Comparison of ENCODE assay signal across 1 cellular context in the genomic region with DNA sequence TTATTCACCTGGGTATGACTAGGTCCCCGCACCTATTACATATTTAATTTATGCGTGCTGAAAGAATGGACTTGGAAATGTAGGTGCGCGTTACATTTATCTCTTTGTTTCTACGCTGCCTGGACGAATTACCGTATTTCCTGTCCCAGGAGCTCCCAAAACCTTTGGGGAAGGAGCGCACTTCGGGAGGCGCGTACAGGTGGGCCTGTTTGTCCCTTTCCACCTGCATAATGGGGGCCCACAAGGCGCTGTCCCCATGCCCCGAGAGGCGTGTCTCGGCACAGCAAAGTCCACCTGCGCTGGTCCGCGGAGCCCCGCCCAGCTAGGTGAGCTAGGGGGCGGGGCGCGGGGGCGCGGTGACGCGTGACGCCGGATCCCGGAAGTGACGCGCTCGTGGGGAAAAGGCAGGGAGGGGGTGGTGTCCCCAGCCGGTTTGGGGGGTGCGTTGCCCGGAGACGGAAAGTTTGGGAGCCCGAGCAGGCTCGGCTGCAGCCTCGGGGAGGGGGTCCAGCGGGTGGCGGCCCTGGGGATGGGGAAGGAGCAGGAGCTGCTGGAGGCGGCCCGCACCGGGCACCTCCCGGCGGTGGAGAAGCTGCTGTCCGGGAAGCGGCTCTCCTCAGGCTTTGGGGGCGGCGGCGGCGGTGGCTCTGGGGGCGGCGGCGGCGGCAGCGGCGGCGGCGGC.
A peak's percentile ranks its signal among the peaks of the same experiment; 100 is the strongest.
TF ChIP-seq lines count a peak whose summit lies in the region.

Gene ANKS1A (plus strand): TSS at position 382 of the 682 bp plus-strand sequence. CDS start 148 bp downstream, at position 530.

TF ChIP-seq in GM12878, 131 proteins besides CTCF, POLR2A, EP300 and RAD21 (continued from another document and continues in another):
- no peak for TF ChIP-seq CBFB (IDR thresholded peaks at IDR 0.05; ENCODE audit: low read depth)
- no peak for TF ChIP-seq MLLT1 (IDR thresholded peaks at IDR 0.05)
- peak; percentile 77 for TF ChIP-seq IKZF1 (conservative IDR thresholded peaks at IDR 0.05)
- no peak for TF ChIP-seq ATF2 (IDR thresholded peaks at IDR 0.05; ENCODE audit: low read length)
- TF ChIP-seq, protein P1, sequence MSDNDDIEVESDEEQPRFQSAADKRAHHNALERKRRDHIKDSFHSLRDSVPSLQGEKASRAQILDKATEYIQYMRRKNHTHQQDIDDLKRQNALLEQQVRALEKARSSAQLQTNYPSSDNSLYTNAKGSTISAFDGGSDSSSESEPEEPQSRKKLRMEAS (IDR thresholded peaks at IDR 0.05; ENCODE audit: low read depth, low read length), result no peak
- TF ChIP-seq NR2C2 (IDR thresholded peaks at IDR 0.05; ENCODE audit: borderline replicate concordance, control insufficient read depth, insufficient read length, low read depth), result no peak
- TF ChIP-seq MXI1 (IDR thresholded peaks at IDR 0.05; ENCODE audit: low read depth, low read length), result 0 out of 2 replicates have a peak, but pooled peaks have one; percentile 16
- peak in 1 of 2 experiments; percentile 51; a peak in 1 of 4 replicates for TF ChIP-seq IKZF2 (IDR thresholded peaks at IDR 0.05)
- 0 out of 2 replicates have a peak, but pooled peaks have one; percentile 29 for TF ChIP-seq NBN (IDR thresholded peaks at IDR 0.05)
- TF ChIP-seq MTA2 (IDR thresholded peaks at IDR 0.05; ENCODE audit: low read depth), result no peak
- TF ChIP-seq CHD2 (IDR thresholded peaks at IDR 0.05; ENCODE audit: borderline replicate concordance, low read depth, low read length), result peak; percentile 44; the same call in 1 of the 2 replicates
- peak; percentile 29 to 57; a peak in 3 of 4 replicates for TF ChIP-seq BHLHE40 (IDR thresholded peaks at IDR 0.05; ENCODE audit: borderline replicate concordance in 1 of 2, low read depth in 2 of 2, low read length in 1 of 2)
- TF ChIP-seq JUNB (IDR thresholded peaks at IDR 0.05), result no peak
- TF ChIP-seq ATF3 (IDR thresholded peaks at IDR 0.05; ENCODE audit: borderline replicate concordance, extremely low read depth, low read depth, low read length), result no peak
- no peak for TF ChIP-seq NFYA (IDR thresholded peaks at IDR 0.05; ENCODE audit: borderline replicate concordance, low read depth, low read length)
- TF ChIP-seq PAX8 (IDR thresholded peaks at IDR 0.05), result peak; percentile 81; the same call in 1 of the 2 replicates
- TF ChIP-seq NRF1 (conservative IDR thresholded peaks at IDR 0.05; ENCODE audit: low read depth, low read length), result no peak
- TF ChIP-seq, protein P2, sequence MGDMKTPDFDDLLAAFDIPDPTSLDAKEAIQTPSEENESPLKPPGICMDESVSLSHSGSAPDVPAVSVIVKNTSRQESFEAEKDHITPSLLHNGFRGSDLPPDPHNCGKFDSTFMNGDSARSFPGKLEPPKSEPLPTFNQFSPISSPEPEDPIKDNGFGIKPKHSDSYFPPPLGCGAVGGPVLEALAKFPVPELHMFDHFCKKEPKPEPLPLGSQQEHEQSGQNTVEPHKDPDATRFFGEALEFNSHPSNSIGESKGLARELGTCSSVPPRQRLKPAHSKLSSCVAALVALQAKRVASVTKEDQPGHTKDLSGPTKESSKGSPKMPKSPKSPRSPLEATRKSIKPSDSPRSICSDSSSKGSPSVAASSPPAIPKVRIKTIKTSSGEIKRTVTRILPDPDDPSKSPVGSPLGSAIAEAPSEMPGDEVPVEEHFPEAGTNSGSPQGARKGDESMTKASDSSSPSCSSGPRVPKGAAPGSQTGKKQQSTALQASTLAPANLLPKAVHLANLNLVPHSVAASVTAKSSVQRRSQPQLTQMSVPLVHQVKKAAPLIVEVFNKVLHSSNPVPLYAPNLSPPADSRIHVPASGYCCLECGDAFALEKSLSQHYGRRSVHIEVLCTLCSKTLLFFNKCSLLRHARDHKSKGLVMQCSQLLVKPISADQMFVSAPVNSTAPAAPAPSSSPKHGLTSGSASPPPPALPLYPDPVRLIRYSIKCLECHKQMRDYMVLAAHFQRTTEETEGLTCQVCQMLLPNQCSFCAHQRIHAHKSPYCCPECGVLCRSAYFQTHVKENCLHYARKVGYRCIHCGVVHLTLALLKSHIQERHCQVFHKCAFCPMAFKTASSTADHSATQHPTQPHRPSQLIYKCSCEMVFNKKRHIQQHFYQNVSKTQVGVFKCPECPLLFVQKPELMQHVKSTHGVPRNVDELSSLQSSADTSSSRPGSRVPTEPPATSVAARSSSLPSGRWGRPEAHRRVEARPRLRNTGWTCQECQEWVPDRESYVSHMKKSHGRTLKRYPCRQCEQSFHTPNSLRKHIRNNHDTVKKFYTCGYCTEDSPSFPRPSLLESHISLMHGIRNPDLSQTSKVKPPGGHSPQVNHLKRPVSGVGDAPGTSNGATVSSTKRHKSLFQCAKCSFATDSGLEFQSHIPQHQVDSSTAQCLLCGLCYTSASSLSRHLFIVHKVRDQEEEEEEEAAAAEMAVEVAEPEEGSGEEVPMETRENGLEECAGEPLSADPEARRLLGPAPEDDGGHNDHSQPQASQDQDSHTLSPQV (IDR thresholded peaks at IDR 0.05), result no peak
- no peak for TF ChIP-seq E2F8 (IDR thresholded peaks at IDR 0.05; ENCODE audit: low read depth, partially characterized antibody)
- TF ChIP-seq E2F4 (IDR thresholded peaks at IDR 0.05; ENCODE audit: low read depth, low read length), result no peak
- 0 out of 2 replicates have a peak, but pooled peaks have one; percentile 21 for TF ChIP-seq YY1 (IDR thresholded peaks at IDR 0.05; ENCODE audit: low read depth, low read length)
- TF ChIP-seq EED (IDR thresholded peaks at IDR 0.05; ENCODE audit: low read depth), result peak; percentile 26; the same call in 1 of the 2 replicates
- TF ChIP-seq SIX5 (IDR thresholded peaks at IDR 0.05; ENCODE audit: low read depth, low read length, severe bottlenecking), result no peak
- TF ChIP-seq ZNF24 (IDR thresholded peaks at IDR 0.05), result no peak
- no peak for TF ChIP-seq SREBF1 (IDR thresholded peaks at IDR 0.05; ENCODE audit: low read length)
- no peak for TF ChIP-seq ESRRA (IDR thresholded peaks at IDR 0.05; ENCODE audit: low read length)
- TF ChIP-seq BCLAF1 (IDR thresholded peaks at IDR 0.05), result no peak
- no peak for TF ChIP-seq IRF4 (IDR thresholded peaks at IDR 0.05; ENCODE audit: low read depth, low read length)
- 0 out of 3 replicates have a peak, but pooled peaks of 1 of the 2 experiments have one; percentile 26 for TF ChIP-seq EGR1 (IDR thresholded peaks at IDR 0.05; ENCODE audit: borderline replicate concordance in 1 of 2, low read depth in 2 of 2, low read length in 2 of 2)
- TF ChIP-seq, protein P3, sequence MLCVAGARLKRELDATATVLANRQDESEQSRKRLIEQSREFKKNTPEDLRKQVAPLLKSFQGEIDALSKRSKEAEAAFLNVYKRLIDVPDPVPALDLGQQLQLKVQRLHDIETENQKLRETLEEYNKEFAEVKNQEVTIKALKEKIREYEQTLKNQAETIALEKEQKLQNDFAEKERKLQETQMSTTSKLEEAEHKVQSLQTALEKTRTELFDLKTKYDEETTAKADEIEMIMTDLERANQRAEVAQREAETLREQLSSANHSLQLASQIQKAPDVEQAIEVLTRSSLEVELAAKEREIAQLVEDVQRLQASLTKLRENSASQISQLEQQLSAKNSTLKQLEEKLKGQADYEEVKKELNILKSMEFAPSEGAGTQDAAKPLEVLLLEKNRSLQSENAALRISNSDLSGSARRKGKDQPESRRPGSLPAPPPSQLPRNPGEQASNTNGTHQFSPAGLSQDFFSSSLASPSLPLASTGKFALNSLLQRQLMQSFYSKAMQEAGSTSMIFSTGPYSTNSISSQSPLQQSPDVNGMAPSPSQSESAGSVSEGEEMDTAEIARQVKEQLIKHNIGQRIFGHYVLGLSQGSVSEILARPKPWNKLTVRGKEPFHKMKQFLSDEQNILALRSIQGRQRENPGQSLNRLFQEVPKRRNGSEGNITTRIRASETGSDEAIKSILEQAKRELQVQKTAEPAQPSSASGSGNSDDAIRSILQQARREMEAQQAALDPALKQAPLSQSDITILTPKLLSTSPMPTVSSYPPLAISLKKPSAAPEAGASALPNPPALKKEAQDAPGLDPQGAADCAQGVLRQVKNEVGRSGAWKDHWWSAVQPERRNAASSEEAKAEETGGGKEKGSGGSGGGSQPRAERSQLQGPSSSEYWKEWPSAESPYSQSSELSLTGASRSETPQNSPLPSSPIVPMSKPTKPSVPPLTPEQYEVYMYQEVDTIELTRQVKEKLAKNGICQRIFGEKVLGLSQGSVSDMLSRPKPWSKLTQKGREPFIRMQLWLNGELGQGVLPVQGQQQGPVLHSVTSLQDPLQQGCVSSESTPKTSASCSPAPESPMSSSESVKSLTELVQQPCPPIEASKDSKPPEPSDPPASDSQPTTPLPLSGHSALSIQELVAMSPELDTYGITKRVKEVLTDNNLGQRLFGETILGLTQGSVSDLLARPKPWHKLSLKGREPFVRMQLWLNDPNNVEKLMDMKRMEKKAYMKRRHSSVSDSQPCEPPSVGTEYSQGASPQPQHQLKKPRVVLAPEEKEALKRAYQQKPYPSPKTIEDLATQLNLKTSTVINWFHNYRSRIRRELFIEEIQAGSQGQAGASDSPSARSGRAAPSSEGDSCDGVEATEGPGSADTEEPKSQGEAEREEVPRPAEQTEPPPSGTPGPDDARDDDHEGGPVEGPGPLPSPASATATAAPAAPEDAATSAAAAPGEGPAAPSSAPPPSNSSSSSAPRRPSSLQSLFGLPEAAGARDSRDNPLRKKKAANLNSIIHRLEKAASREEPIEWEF (IDR thresholded peaks at IDR 0.05; ENCODE audit: insufficient replicate concordance, low read depth, low read length), result no peak
- no peak for TF ChIP-seq CHD1 (IDR thresholded peaks at IDR 0.05; ENCODE audit: low read depth, low read length)
